Comparison of ENCODE assay signal across 22 cellular contexts in the genomic region with DNA sequence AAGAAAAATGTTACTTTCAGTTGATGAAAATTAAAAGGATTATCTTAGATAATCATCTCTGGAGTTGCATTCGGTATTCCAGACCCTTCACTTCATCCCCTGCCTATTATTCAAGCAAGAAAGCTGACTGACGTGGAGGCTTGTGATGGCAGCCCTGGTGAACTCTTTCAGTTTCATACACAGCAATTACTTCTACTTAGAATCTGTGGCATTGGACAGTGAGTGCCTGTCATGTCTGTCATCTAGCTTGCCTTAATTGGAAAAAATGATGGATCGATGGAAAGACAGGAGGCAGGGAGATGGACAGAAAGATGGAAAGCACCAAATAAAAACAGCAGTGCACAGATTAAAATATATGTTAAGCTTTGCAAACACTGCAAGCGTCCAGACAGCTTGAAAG.
"Had no signal": no experiment of that assay in that cellular context is flagged by ENCODE, and none has a peak within 500 bp of the region (broad histone marks: within the 10 kb centered on the region; RNA-seq: fewer than 3 reads in every experiment).

No MANE protein-coding gene starts in this region.

- H3K4me3 ChIP-seq: adrenal gland, breast epithelium, PC-9 had no signal

- H3K9me3 ChIP-seq: adrenal gland, breast epithelium had no signal

- DNase-seq: activated CD4-positive, alpha-beta T cell treated with anti-CD3 and anti-CD28 coated beads for 4 hours; activated CD8-positive, alpha-beta memory T cell treated with anti-CD3 and anti-CD28 coated beads, Interleukin-2, amount 50 U/mL, for 4 hours; activated CD8-positive, alpha-beta T cell treated with anti-CD3 and anti-CD28 coated beads for 36 hours; activated naive CD4-positive, alpha-beta T cell treated with anti-CD3 and anti-CD28 coated beads, Interleukin-2, amount 50 U/mL, for 16 hours; activated naive CD8-positive, alpha-beta T cell treated with anti-CD3 and anti-CD28 coated beads, Interleukin-2, amount 10 ng/mL, durations not matched to agents 7 days and 5 days; activated T-cell treated with anti-CD3 and anti-CD28 coated beads, Interleukin-2, amount 50 U/mL, for 72 hours; adrenal gland; aorta; caudate nucleus; MM.1S; NCI-H1105; NCI-H146; NCI-H2029; NCI-H2107; NCI-H2171 treated with DMSO at 0.1 percent for 48 hours; NCI-H226; NCI-H526; NCI-H82; NK-92 treated with Interleukin-12 subunit alpha and Interleukin-12 subunit beta, amount 100 ng/mL, for 24 hours; PC-9 had no signal

- H3K36me3 ChIP-seq: adrenal gland, breast epithelium had no signal

- H2AFZ ChIP-seq: PC-9 had no signal

- H3K4me2 ChIP-seq: PC-9 had no signal

- ATAC-seq: activated CD4-positive, CD25-positive, alpha-beta regulatory T cell treated with anti-CD3 and anti-CD28 coated beads, Interleukin-2, amount 50 U/mL, for 24 hours; activated CD8-positive, alpha-beta T cell treated with anti-CD3 and anti-CD28 coated beads for 36 hours; activated T-cell treated with anti-CD3 and anti-CD28 coated beads, Interleukin-2, amount 50 U/mL, for 72 hours had no signal

- H3K27ac ChIP-seq: adrenal gland, breast epithelium, PC-9 had no signal

- H3K27me3 ChIP-seq: adrenal gland, breast epithelium had no signal

- H3K4me1 ChIP-seq: adrenal gland, breast epithelium had no signal
